In genomic region chr7:37439282-37440021, GRCh38 we compare ENCODE assay signal across 19 cellular contexts. TPM values are rescaled to one million over a fixed set of nuclear protein-coding genes. Genes with fewer than 3 reads are reported as not detected.
DNase-seq lines count a peak whose midpoint lies in the region; ATAC-seq and TF ChIP-seq lines count a peak whose summit lies in the region.
"Had no signal": no experiment of that assay in that cellular context is flagged by ENCODE, and none has a peak within 500 bp of the region (broad histone marks: within the 10 kb centered on the region; RNA-seq: fewer than 3 reads in every experiment).

No MANE protein-coding gene starts in this region.

- DNase-seq in left ventricle myocardium inferior (no peak), right cardiac atrium (no peak), tibial nerve (ENCODE audit: low spot score in 2 of 2) (no peak), COR-L47 (lab: John Stamatoyannopoulos, UW) (no peak), NCI-H187 treated with DMSO at 0.1 percent for 48 hours (lab: John Stamatoyannopoulos, UW) (no peak)
- no peak for DNase-seq in activated T-helper 2 cell treated with anti-CD3 and anti-CD28 coated beads, Interferon-gamma antibody, Interleukin-2, Interleukin-4, amounts not matched to agents 10 μg/mL and 5 μg/mL and 100 μg/mL, durations not matched to agents 14 hours and 24 hours and 36 hours (ENCODE audit: low spot score)
- no peak for DNase-seq in naive thymus-derived CD4-positive, alpha-beta T cell
- DNase-seq: activated effector memory CD4-positive, alpha-beta T cell treated with Interleukin-2 at 50 U/mL for 16 hours; DND-41; effector memory CD8-positive, alpha-beta T cell; head of caudate nucleus; mammary epithelial cell; NCI-H1417 treated with DMSO at 0.1 percent for 48 hours; NCI-H2171; posterior cingulate gyrus; stimulated activated CD4-positive, alpha-beta T cell treated with anti-CD3 and anti-CD28 coated beads, Interleukin-4, amount 100 ng/mL, for 4 hours had no signal

- TF ChIP-seq CTCF in left ventricle myocardium inferior (IDR thresholded peaks at IDR 0.05; ENCODE audit: borderline replicate concordance) (no peak), tibial nerve (IDR thresholded peaks at IDR 0.05) (no peak)

- 85% methylated on average over 2 of the region's 2 CpGs for WGBS in right cardiac atrium
- 72 to 80% methylated on average over 2 of the region's 2 CpGs for WGBS in tibial nerve, 2 donors

- TF ChIP-seq POLR2A in tibial nerve (IDR thresholded peaks at IDR 0.05), result no peak

- no peak for TF ChIP-seq EP300 in tibial nerve (IDR thresholded peaks at IDR 0.05)

- H3K9me3 ChIP-seq in left ventricle myocardium inferior (replicated peaks), result no peaks in the 10 kb centered on the region
- no peaks in the 10 kb centered on the region for H3K9me3 ChIP-seq in right cardiac atrium (ENCODE audit: control insufficient read depth, low read length)
- H3K9me3 ChIP-seq in naive thymus-derived CD4-positive, alpha-beta T cell (ENCODE audit: control insufficient read depth in 2 of 3, low read length in 3 of 3), result no peaks in the 10 kb centered on the region
- no peaks in the 10 kb centered on the region for H3K9me3 ChIP-seq in tibial nerve
- H3K9me3 ChIP-seq: ascending aorta, thoracic aorta had no signal

- peak overlapping the region; percentile 38 for H3K27ac Mint-ChIP-seq in activated T-helper 2 cell treated with anti-CD3 and anti-CD28 coated beads, Interferon-gamma antibody, Interleukin-2, Interleukin-4, amounts not matched to agents 10 μg/mL and 5 μg/mL and 100 μg/mL, durations not matched to agents 14 hours and 24 hours and 36 hours
- peak overlapping the region; percentile 5 to 98 (median 81) for H3K27ac Mint-ChIP-seq in naive thymus-derived CD4-positive, alpha-beta T cell

- ATAC-seq in right cardiac atrium (no peak), GM21360 (IDR thresholded peaks at IDR 0.05; ENCODE audit: unreplicated experiment) (no peak)
- ATAC-seq in naive thymus-derived CD4-positive, alpha-beta T cell, result no peak
- ATAC-seq: effector memory CD8-positive, alpha-beta T cell had no signal

- H3K27ac ChIP-seq in left ventricle myocardium inferior (replicated peaks) (peak overlapping the region; percentile 86), right cardiac atrium (ENCODE audit: low read length) (no peak overlapping the region), tibial nerve (peak overlapping the region in 3 of 4 donors; percentile 27 to 99 (median 99))
- peak overlapping the region; percentile 31 for H3K27ac ChIP-seq in naive thymus-derived CD4-positive, alpha-beta T cell (ENCODE audit: low read depth, low read length)
- H3K27ac ChIP-seq: ascending aorta, thoracic aorta had no signal

- POLR2A ChIA-PET in naive thymus-derived CD4-positive, alpha-beta T cell (lab: Charles Lee), result interaction anchor here (0.6 to 1.3 kb wide), 4 partner anchors 7 to 106 kb away, joined by 3 to 8 read pairs (median 4); partner anchors contain the start of gene ELMO1

- H3K4me1 ChIP-seq in left ventricle myocardium inferior, result peaks cover 76% of the 10 kb centered on the region
- H3K4me1 ChIP-seq in right cardiac atrium (ENCODE audit: control insufficient read depth, insufficient read depth, low read length), result peaks cover 12% of the 10 kb centered on the region
- peaks cover 0 to 62% of the 10 kb centered on the region in 2 donors for H3K4me1 ChIP-seq in naive thymus-derived CD4-positive, alpha-beta T cell (ENCODE audit: control insufficient read depth in 2 of 2, insufficient read depth in 2 of 2, low read length in 2 of 2)
- peaks cover 0 to 76% (median 27%) of the 10 kb centered on the region in 4 donors for H3K4me1 ChIP-seq in tibial nerve
- H3K4me1 ChIP-seq: ascending aorta had no signal

- no peak overlapping the region for H3K4me3 Mint-ChIP-seq in activated T-helper 2 cell treated with anti-CD3 and anti-CD28 coated beads, Interferon-gamma antibody, Interleukin-2, Interleukin-4, amounts not matched to agents 10 μg/mL and 5 μg/mL and 100 μg/mL, durations not matched to agents 14 hours and 24 hours and 36 hours (ENCODE audit: low read depth)
- H3K4me3 Mint-ChIP-seq in naive thymus-derived CD4-positive, alpha-beta T cell, result peak overlapping the region in 7 of 10 donors; percentile 9 to 82 (median 70)

- peaks cover 3% of the 10 kb centered on the region for H3K36me3 Mint-ChIP-seq in activated T-helper 2 cell treated with anti-CD3 and anti-CD28 coated beads, Interferon-gamma antibody, Interleukin-2, Interleukin-4, amounts not matched to agents 10 μg/mL and 5 μg/mL and 100 μg/mL, durations not matched to agents 14 hours and 24 hours and 36 hours (ENCODE audit: low read depth)
- peaks cover 0 to 22% (median 8%) of the 10 kb centered on the region in 5 donors for H3K36me3 Mint-ChIP-seq in naive thymus-derived CD4-positive, alpha-beta T cell

- no peaks in the 10 kb centered on the region for H3K9me3 Mint-ChIP-seq in activated T-helper 2 cell treated with anti-CD3 and anti-CD28 coated beads, Interferon-gamma antibody, Interleukin-2, Interleukin-4, amounts not matched to agents 10 μg/mL and 5 μg/mL and 100 μg/mL, durations not matched to agents 14 hours and 24 hours and 36 hours
- no peaks in the 10 kb centered on the region for H3K9me3 Mint-ChIP-seq in naive thymus-derived CD4-positive, alpha-beta T cell
- H3K9me3 Mint-ChIP-seq: effector memory CD8-positive, alpha-beta T cell had no signal

- intact Hi-C loops in left ventricle myocardium inferior (cut with micrococcal nuclease) (loop anchor here (10.0 kb wide), 1 partner anchor 55 kb away; no protein-coding TSS in a partner anchor), right cardiac atrium (cut with DNase I) (loop anchor here in 1 of 4 donors (10.0 kb wide), 1 partner anchor 85 kb away; no protein-coding TSS in a partner anchor)
- intact Hi-C loops in activated T-helper 2 cell treated with anti-CD3 and anti-CD28 coated beads, Interferon-gamma antibody, Interleukin-2, Interleukin-4, amounts not matched to agents 10 μg/mL and 5 μg/mL and 100 μg/mL, durations not matched to agents 14 hours and 24 hours and 36 hours (cut with micrococcal nuclease), result loop anchor here (1.0 to 10.0 kb wide), 5 partner anchors 7 to 1045 kb away; no protein-coding TSS in a partner anchor
- intact Hi-C loops in naive thymus-derived CD4-positive, alpha-beta T cell (cut with micrococcal nuclease), result loop anchor here (2.0 to 10.0 kb wide), 5 partner anchors 75 to 1635 kb away; partner anchors contain the start of gene SEPTIN7 (in 1 of the 2)

- peaks cover 5% of the 10 kb centered on the region for H3K27me3 Mint-ChIP-seq in activated T-helper 2 cell treated with anti-CD3 and anti-CD28 coated beads, Interferon-gamma antibody, Interleukin-2, Interleukin-4, amounts not matched to agents 10 μg/mL and 5 μg/mL and 100 μg/mL, durations not matched to agents 14 hours and 24 hours and 36 hours (ENCODE audit: low read depth)
- H3K27me3 Mint-ChIP-seq in naive thymus-derived CD4-positive, alpha-beta T cell, result no peaks in the 10 kb centered on the region
- H3K27me3 Mint-ChIP-seq: effector memory CD8-positive, alpha-beta T cell had no signal

- no peak overlapping the region for H3K4me3 ChIP-seq in left ventricle myocardium inferior
- H3K4me3 ChIP-seq in right cardiac atrium (ENCODE audit: low read length), result no peak overlapping the region
- no peak overlapping the region for H3K4me3 ChIP-seq in naive thymus-derived CD4-positive, alpha-beta T cell (ENCODE audit: low read length)
- no peak overlapping the region for H3K4me3 ChIP-seq in tibial nerve
- H3K4me3 ChIP-seq: ascending aorta, thoracic aorta had no signal

- H3K27me3 ChIP-seq in left ventricle myocardium inferior (ENCODE audit: low read depth) (no peaks in the 10 kb centered on the region), right cardiac atrium (ENCODE audit: control insufficient read depth, insufficient read depth) (no peaks in the 10 kb centered on the region), tibial nerve (no peaks in the 10 kb centered on the region)
- no peaks in the 10 kb centered on the region for H3K27me3 ChIP-seq in naive thymus-derived CD4-positive, alpha-beta T cell (ENCODE audit: control insufficient read depth in 2 of 2, insufficient read depth in 2 of 2, low read length in 2 of 2)
- H3K27me3 ChIP-seq: ascending aorta had no signal

- CTCF ChIA-PET in naive thymus-derived CD4-positive, alpha-beta T cell (lab: Charles Lee), result interaction anchor here (0.6 kb wide), 2 partner anchors 33 to 46 kb away, joined by 4 to 5 read pairs; no protein-coding TSS in a partner anchor

- no peaks in the 10 kb centered on the region for H3K36me3 ChIP-seq in left ventricle myocardium inferior
- no peaks in the 10 kb centered on the region for H3K36me3 ChIP-seq in naive thymus-derived CD4-positive, alpha-beta T cell (ENCODE audit: control insufficient read depth in 2 of 3, insufficient read depth in 3 of 3, low read length in 3 of 3)
- no peaks in the 10 kb centered on the region for H3K36me3 ChIP-seq in tibial nerve
- H3K36me3 ChIP-seq: ascending aorta, thoracic aorta had no signal

- H3K4me1 Mint-ChIP-seq in activated T-helper 2 cell treated with anti-CD3 and anti-CD28 coated beads, Interferon-gamma antibody, Interleukin-2, Interleukin-4, amounts not matched to agents 10 μg/mL and 5 μg/mL and 100 μg/mL, durations not matched to agents 14 hours and 24 hours and 36 hours (ENCODE audit: low read depth), result peaks cover 40% of the 10 kb centered on the region
- peaks cover 47 to 96% (median 86%) of the 10 kb centered on the region in 7 donors for H3K4me1 Mint-ChIP-seq in naive thymus-derived CD4-positive, alpha-beta T cell

RNA-seq across cellular contexts. Expression of gene ELMO1, which starts 9.2 kb away (rescaled TPM):
- total RNA-seq in left ventricle myocardium inferior, result 10.0 TPM
- 10 to 100 TPM; 17.9 to 20.8 (median 18.9) TPM for total RNA-seq in right cardiac atrium
- 11.8 TPM for polyA plus RNA-seq in right cardiac atrium
- 112 and 117 TPM in 2 replicates for total RNA-seq in activated T-helper 2 cell treated with anti-CD3 and anti-CD28 coated beads, Interferon-gamma antibody, Interleukin-2, Interleukin-4, amounts not matched to agents 10 μg/mL and 5 μg/mL and 100 μg/mL, durations not matched to agents 14 hours and 24 hours and 36 hours
- 100 to 1,000 TPM; 119 to 160 (median 126) TPM for total RNA-seq in naive thymus-derived CD4-positive, alpha-beta T cell
- polyA plus RNA-seq in naive thymus-derived CD4-positive, alpha-beta T cell, result 100 to 1,000 TPM in 1 of 2 donors, 10 to 100 TPM in 1; 63.6 to 101 TPM
- 100 to 1,000 TPM; 196 to 328 (median 268) TPM for total RNA-seq in tibial nerve
